ENCODE assay signal across 16 cellular contexts in genomic region chr11:134355656-134356055, GRCh38. TPM values are rescaled to one million over a fixed set of nuclear protein-coding genes. Genes with fewer than 3 reads are reported as not detected.
"Had no signal": no experiment of that assay in that cellular context is flagged by ENCODE, and none has a peak within 500 bp of the region (broad histone marks: within the 10 kb centered on the region; RNA-seq: fewer than 3 reads in every experiment).

No MANE protein-coding gene starts in this region.

- H3K27ac ChIP-seq: breast epithelium, left lung, psoas muscle, right lobe of liver, testis had no signal

- DNase-seq: activated CD4-positive, alpha-beta T cell treated with anti-CD3 and anti-CD28 coated beads for 1 hour; activated CD4-positive, alpha-beta T cell treated with anti-CD3 and anti-CD28 coated beads, Interleukin-2, amount 50 U/mL, for 48 hours; activated naive CD4-positive, alpha-beta T cell treated with anti-CD3 and anti-CD28 coated beads for 36 hours; activated naive CD8-positive, alpha-beta T cell treated with anti-CD3 and anti-CD28 coated beads, Interleukin-2, amount 50 U/mL, for 24 hours; activated T-cell treated with anti-CD3 and anti-CD28 coated beads, Interleukin-2, amount 50 U/mL, for 1 hour; aorta; dermis blood vessel endothelial cell; kidney; left lung; natural killer cell; psoas muscle; right lobe of liver; stimulated activated naive CD8-positive, alpha-beta T cell treated with anti-CD3 and anti-CD28 coated beads, Interleukin-15, amount 100 ng/mL, for 72 hours; T-helper 9 cell; testis had no signal

- H3K4me1 ChIP-seq: breast epithelium, left lung, psoas muscle, right lobe of liver, testis had no signal

- H3K27me3 ChIP-seq: breast epithelium, right lobe of liver, testis had no signal

- H3K36me3 ChIP-seq: breast epithelium, left lung, right lobe of liver had no signal

- H3K9me3 ChIP-seq: breast epithelium, left lung, right lobe of liver, testis had no signal

- ATAC-seq: activated naive CD8-positive, alpha-beta T cell treated with anti-CD3 and anti-CD28 coated beads, Interleukin-2, amount 50 U/mL, for 24 hours; left lung; natural killer cell; psoas muscle; right lobe of liver; stimulated activated naive CD8-positive, alpha-beta T cell treated with anti-CD3 and anti-CD28 coated beads, Interleukin-15, amount 100 ng/mL, for 72 hours had no signal

- H3K4me3 ChIP-seq: breast epithelium, left lung, psoas muscle, right lobe of liver, testis had no signal

RNA-seq across cellular contexts. Expression of gene B3GAT1, which starts 56.4 kb away (rescaled TPM):
- total RNA-seq: dermis blood vessel endothelial cell had no signal
- polyA plus RNA-seq: aorta had no signal
